Comparison of ENCODE assay signal across 10 cellular contexts in genomic region chr10:23413629-23414089, GRCh38. TPM values are rescaled to one million over a fixed set of nuclear protein-coding genes. Genes with fewer than 3 reads are reported as not detected.
DNase-seq lines count a peak whose midpoint lies in the region; ATAC-seq and TF ChIP-seq lines count a peak whose summit lies in the region.
"Had no signal": no experiment of that assay in that cellular context is flagged by ENCODE, and none has a peak within 500 bp of the region (broad histone marks: within the 10 kb centered on the region; RNA-seq: fewer than 3 reads in every experiment).

No MANE protein-coding gene starts in this region.

- no peaks in the 10 kb centered on the region for H3K36me3 Mint-ChIP-seq in activated CD4-positive, alpha-beta T cell treated with anti-CD3 and anti-CD28 coated beads for 36 hours (ENCODE audit: low read depth)
- H3K36me3 Mint-ChIP-seq: naive thymus-derived CD8-positive, alpha-beta T cell; T-cell had no signal

- no peak overlapping the region for H3K4me3 ChIP-seq in psoas muscle

- H3K4me3 Mint-ChIP-seq in activated CD4-positive, alpha-beta T cell treated with anti-CD3 and anti-CD28 coated beads for 36 hours, result no peak overlapping the region
- H3K4me3 Mint-ChIP-seq: naive thymus-derived CD8-positive, alpha-beta T cell; T-cell had no signal

- H3K27ac ChIP-seq in psoas muscle, result peak overlapping the region; percentile 79

- peaks cover 2% of the 10 kb centered on the region for H3K27me3 Mint-ChIP-seq in activated CD4-positive, alpha-beta T cell treated with anti-CD3 and anti-CD28 coated beads for 36 hours

- POLR2A ChIA-PET in activated CD4-positive, alpha-beta T cell treated with anti-CD3 and anti-CD28 coated beads for 36 hours (lab: Charles Lee), result interaction anchor here (0.6 kb wide), 1 partner anchor 759 kb away, joined by 3 read pairs; no protein-coding TSS in a partner anchor

- TF ChIP-seq CTCF in psoas muscle (IDR thresholded peaks at IDR 0.05), result no peak

- intact Hi-C loops in psoas muscle (cut with DNase I), result no loop called here
- intact Hi-C loops in head of caudate nucleus (cut with DNase I), result no loop called here
- intact Hi-C loops in activated CD4-positive, alpha-beta T cell treated with anti-CD3 and anti-CD28 coated beads for 36 hours (cut with DNase I, micrococcal nuclease), result loop anchor here (2.0 kb wide), 3 partner anchors 25 to 79 kb away; partner anchors contain the start of gene OTUD1 (in 1 of the 2)

- H3K4me1 Mint-ChIP-seq in activated CD4-positive, alpha-beta T cell treated with anti-CD3 and anti-CD28 coated beads for 36 hours, result peaks cover 23% of the 10 kb centered on the region

- ATAC-seq in GM18909 (IDR thresholded peaks at IDR 0.05; ENCODE audit: poor library complexity, unreplicated experiment), result peak; percentile 92
- ATAC-seq in HG02610 (IDR thresholded peaks at IDR 0.05; ENCODE audit: unreplicated experiment), result peak; percentile 87
- peak; percentile 94 for ATAC-seq in HG03571 (IDR thresholded peaks at IDR 0.05; ENCODE audit: unreplicated experiment)
- ATAC-seq in psoas muscle, result peak in 3 of 4 donors; percentile 36 to 44 (median 37)
- ATAC-seq in activated CD4-positive, alpha-beta T cell treated with anti-CD3 and anti-CD28 coated beads for 36 hours, result no peak
- ATAC-seq: naive thymus-derived CD8-positive, alpha-beta T cell; T-cell had no signal

- no peaks in the 10 kb centered on the region for H3K9me3 Mint-ChIP-seq in activated CD4-positive, alpha-beta T cell treated with anti-CD3 and anti-CD28 coated beads for 36 hours (ENCODE audit: low read depth)
- H3K9me3 Mint-ChIP-seq: naive thymus-derived CD8-positive, alpha-beta T cell; T-cell had no signal

- no peaks in the 10 kb centered on the region for H3K36me3 ChIP-seq in psoas muscle (ENCODE audit: insufficient read depth in 1 of 2, low read depth in 1 of 2)

- peaks cover 20% of the 10 kb centered on the region for H3K4me1 ChIP-seq in psoas muscle

- CTCF ChIA-PET in activated CD4-positive, alpha-beta T cell treated with anti-CD3 and anti-CD28 coated beads for 36 hours (lab: Charles Lee), result interaction anchor here (0.6 to 1.2 kb wide), 2 partner anchors 10 to 78 kb away, joined by 3 read pairs; no protein-coding TSS in a partner anchor

- H3K27ac Mint-ChIP-seq in activated CD4-positive, alpha-beta T cell treated with anti-CD3 and anti-CD28 coated beads for 36 hours, result no peak overlapping the region
- H3K27ac Mint-ChIP-seq: T-cell had no signal

- DNase-seq in psoas muscle (no peak), SW480 (ENCODE audit: low spot score) (no peak), NCI-H774 (lab: John Stamatoyannopoulos, UW) (no peak), head of caudate nucleus (no peak)
- no peak for DNase-seq in activated CD4-positive, alpha-beta T cell treated with anti-CD3 and anti-CD28 coated beads for 36 hours
- DNase-seq: naive thymus-derived CD8-positive, alpha-beta T cell; T-cell had no signal

- 49 to 79% (median 71%) methylated on average over 5 of the region's 5 CpGs for WGBS in psoas muscle, 3 donors

- H3K27me3 ChIP-seq in psoas muscle (ENCODE audit: insufficient read depth in 3 of 3, low read length in 2 of 3), result no peaks in the 10 kb centered on the region

- H3K9me3 ChIP-seq in psoas muscle, result no peaks in the 10 kb centered on the region

RNA-seq across cellular contexts. Expression of gene OTUD1, which starts 25.2 kb away (rescaled TPM):
- 100 to 1,000 TPM in 2 of 4 donors, 10 to 100 TPM in 2; 19.7 to 165 (median 95.0) TPM for total RNA-seq in psoas muscle
- 10 to 100 TPM in 1 of 3 donors, 1 to 10 TPM in 2; 1.9 to 73.1 (median 9.4) TPM for polyA plus RNA-seq in psoas muscle
- 1 to 10 TPM; 5.7 to 6.5 TPM for total RNA-seq in activated CD4-positive, alpha-beta T cell treated with anti-CD3 and anti-CD28 coated beads for 36 hours

Comparison
In these comparisons a context has a peak if more than half of its experiments do, and no peak if none do; other contexts are left out.
1. intact Hi-C loops: an anchor here in activated CD4-positive, alpha-beta T cell treated with anti-CD3 and anti-CD28 coated beads for 36 hours (2.0 kb wide); none called in psoas muscle and head of caudate nucleus.